In genomic region chr2:201621293-201621999, GRCh38 we compare ENCODE assay signal across 7 cellular contexts.
"Had no signal": no experiment of that assay in that cellular context is flagged by ENCODE, and none has a peak within 500 bp of the region (broad histone marks: within the 10 kb centered on the region; RNA-seq: fewer than 3 reads in every experiment).

No MANE protein-coding gene starts in this region.

- DNase-seq: activated CD4-positive, alpha-beta T cell treated with anti-CD3 and anti-CD28 coated beads, Interleukin-2, amount 50 U/mL, for 48 hours; activated CD4-positive, CD25-positive, alpha-beta regulatory T cell treated with anti-CD3 and anti-CD28 coated beads, Interleukin-2, amount 50 U/mL, for 72 hours; activated naive CD4-positive, alpha-beta T cell treated with anti-CD3 and anti-CD28 coated beads, Interleukin-2, amount 50 U/mL, for 16 hours; cerebellar nuclear complex; hypothalamus; nucleus accumbens; right cardiac atrium had no signal
